ENCODE assay signal across 14 cellular contexts in the genomic region with DNA sequence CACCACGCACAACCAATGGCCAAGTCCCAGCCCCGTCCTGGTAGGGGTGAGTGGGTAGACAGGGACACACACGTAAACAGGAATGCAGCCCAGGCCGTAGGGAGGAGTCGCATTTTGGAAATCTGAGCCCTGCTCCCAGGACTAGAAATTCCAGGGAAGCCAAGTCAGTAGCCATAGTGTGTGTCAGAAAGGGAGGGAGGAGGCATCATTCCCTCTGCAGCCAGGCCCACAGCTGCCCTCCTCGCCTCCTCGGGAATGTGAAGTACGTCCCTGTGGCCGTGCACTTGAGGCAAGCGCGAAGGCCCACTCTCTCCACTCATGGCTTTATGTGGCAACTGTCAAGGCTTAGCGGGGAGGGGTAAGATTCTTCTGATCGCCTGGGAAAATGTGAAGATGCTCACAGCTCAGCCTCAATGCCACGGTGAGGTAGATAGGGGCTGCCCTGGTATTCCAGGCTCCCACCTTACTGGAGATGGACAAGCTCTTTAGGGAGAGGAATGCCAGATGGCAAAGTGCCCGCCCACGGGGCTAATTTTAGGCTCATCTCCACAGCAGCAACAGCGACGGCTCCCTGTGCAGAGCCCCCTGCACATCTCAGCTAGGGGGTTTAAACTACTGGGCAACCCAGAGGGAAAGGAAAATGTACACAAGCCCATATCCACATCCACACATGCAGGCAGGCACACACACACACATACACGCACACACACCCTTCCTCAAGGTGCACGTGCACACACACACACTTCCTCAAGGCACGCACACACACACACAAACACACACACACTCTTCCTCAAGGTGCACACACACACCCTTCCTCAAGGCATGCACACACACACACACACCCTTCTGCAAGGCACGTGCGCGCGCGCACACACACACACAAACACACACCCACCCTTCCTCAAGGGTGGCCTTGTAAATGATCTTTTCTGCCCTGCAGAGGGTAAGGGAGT.
DNase-seq lines count a peak whose midpoint lies in the region; ATAC-seq and TF ChIP-seq lines count a peak whose summit lies in the region.
"Had no signal": no experiment of that assay in that cellular context is flagged by ENCODE, and none has a peak within 500 bp of the region (broad histone marks: within the 10 kb centered on the region; RNA-seq: fewer than 3 reads in every experiment).

No MANE protein-coding gene starts in this region.

- peaks cover 43% of the 10 kb centered on the region for H3K4me1 Mint-ChIP-seq in neural progenitor cell
- no peaks in the 10 kb centered on the region for H3K4me1 Mint-ChIP-seq in activated naive CD4-positive, alpha-beta T cell treated with anti-CD3 and anti-CD28 coated beads, Interleukin-2, amount 10 ng/mL, durations not matched to agents 7 days and 5 days
- H3K4me1 Mint-ChIP-seq: B cell had no signal

- no peaks in the 10 kb centered on the region for H3K9me3 ChIP-seq in neural progenitor cell (ENCODE audit: low read depth)

- no peaks in the 10 kb centered on the region for H4K20me1 ChIP-seq in neural progenitor cell (ENCODE audit: low read depth)

- TF ChIP-seq CTCF in neural progenitor cell (IDR thresholded peaks at IDR 0.05), result no peak

- no peaks in the 10 kb centered on the region for H3K36me3 ChIP-seq in neural progenitor cell

- ATAC-seq in GM19463 (IDR thresholded peaks at IDR 0.05; ENCODE audit: unreplicated experiment) (no peak), GM18502 (IDR thresholded peaks at IDR 0.05; ENCODE audit: poor library complexity, unreplicated experiment) (no peak)
- ATAC-seq: activated CD4-positive, CD25-positive, alpha-beta regulatory T cell treated with anti-CD3 and anti-CD28 coated beads, Interleukin-2, amount 50 U/mL, for 24 hours had no signal

- peak overlapping the region; percentile 47 for H3K4me2 ChIP-seq in neural progenitor cell

- no peaks in the 10 kb centered on the region for H3K36me3 Mint-ChIP-seq in neural progenitor cell
- H3K36me3 Mint-ChIP-seq in activated naive CD4-positive, alpha-beta T cell treated with anti-CD3 and anti-CD28 coated beads, Interleukin-2, amount 10 ng/mL, durations not matched to agents 7 days and 5 days, result no peaks in the 10 kb centered on the region

- H3K27ac ChIP-seq in neural progenitor cell, result no peak overlapping the region

- H3K4me3 ChIP-seq in neural progenitor cell, result no peak overlapping the region

- no peaks in the 10 kb centered on the region for H3K9me3 Mint-ChIP-seq in neural progenitor cell
- H3K9me3 Mint-ChIP-seq in activated naive CD4-positive, alpha-beta T cell treated with anti-CD3 and anti-CD28 coated beads, Interleukin-2, amount 10 ng/mL, durations not matched to agents 7 days and 5 days, result no peaks in the 10 kb centered on the region

- peak overlapping the region; percentile 26 for H2AFZ ChIP-seq in neural progenitor cell (replicated peaks)

- no peaks in the 10 kb centered on the region for H3F3A ChIP-seq in neural progenitor cell (ENCODE audit: low read depth)

- peaks cover 13% of the 10 kb centered on the region for H3K27me3 Mint-ChIP-seq in neural progenitor cell (ENCODE audit: insufficient read depth, low read depth)
- H3K27me3 Mint-ChIP-seq in activated naive CD4-positive, alpha-beta T cell treated with anti-CD3 and anti-CD28 coated beads, Interleukin-2, amount 10 ng/mL, durations not matched to agents 7 days and 5 days, result peaks cover 22% of the 10 kb centered on the region

- H3K4me1 ChIP-seq in neural progenitor cell, result peaks cover 8% of the 10 kb centered on the region

- CTCF ChIA-PET in activated naive CD4-positive, alpha-beta T cell treated with anti-CD3 and anti-CD28 coated beads, Interleukin-2, amount 10 ng/mL, durations not matched to agents 7 days and 5 days (lab: Charles Lee), result no interaction called here

- H3K4me3 Mint-ChIP-seq in neural progenitor cell, result no peak overlapping the region
- no peak overlapping the region for H3K4me3 Mint-ChIP-seq in activated naive CD4-positive, alpha-beta T cell treated with anti-CD3 and anti-CD28 coated beads, Interleukin-2, amount 10 ng/mL, durations not matched to agents 7 days and 5 days
- H3K4me3 Mint-ChIP-seq: B cell had no signal

- no peaks in the 10 kb centered on the region for H3K79me2 ChIP-seq in neural progenitor cell (ENCODE audit: low read depth)

- no peaks in the 10 kb centered on the region for H3K27me3 ChIP-seq in neural progenitor cell

- H3K9ac ChIP-seq in neural progenitor cell, result no peak overlapping the region

- peak overlapping the region; percentile 61 for H3K27ac Mint-ChIP-seq in neural progenitor cell
- H3K27ac Mint-ChIP-seq in activated naive CD4-positive, alpha-beta T cell treated with anti-CD3 and anti-CD28 coated beads, Interleukin-2, amount 10 ng/mL, durations not matched to agents 7 days and 5 days, result no peak overlapping the region
- H3K27ac Mint-ChIP-seq: B cell had no signal

- peak; percentile 86 for DNase-seq in DMS 273 (lab: John Stamatoyannopoulos, UW; ENCODE audit: unreplicated experiment)
- peak; percentile 45 for DNase-seq in NCI-H82 treated with DMSO at 0.1 percent for 48 hours (lab: John Stamatoyannopoulos, UW; ENCODE audit: unreplicated experiment)
- DNase-seq in fibroblast of peridontal ligament (ENCODE audit: extremely low read depth), result peak; percentile 6
- peak; percentile 58 for DNase-seq in neural progenitor cell (ENCODE audit: low spot score)
- DNase-seq in inferior parietal cortex (ENCODE audit: extremely low spot score), result no peak
- DNase-seq in activated naive CD4-positive, alpha-beta T cell treated with anti-CD3 and anti-CD28 coated beads, Interleukin-2, amount 10 ng/mL, durations not matched to agents 7 days and 5 days, result no peak
- DNase-seq: activated effector memory CD4-positive, alpha-beta T cell treated with Interleukin-2 at 50 U/mL for 16 hours; occipital lobe; SHP77; stimulated activated CD4-positive, alpha-beta T cell treated with anti-CD3 and anti-CD28 coated beads, Interleukin-2, amount 100 ng/mL, for 48 hours had no signal

Comparison
In these comparisons a context has a peak if more than half of its experiments do, and no peak if none do; other contexts are left out.
1. DNase-seq: peak in DMS 273 (single experiment), NCI-H82 treated with DMSO at 0.1 percent for 48 hours (single experiment), fibroblast of peridontal ligament (single experiment) and neural progenitor cell (single experiment); none in inferior parietal cortex (single experiment) and activated naive CD4-positive, alpha-beta T cell treated with anti-CD3 and anti-CD28 coated beads, Interleukin-2, amount 10 ng/mL, durations not matched to agents 7 days and 5 days (single experiment).